ENCODE assay signal across 22 cellular contexts in genomic region chr17:64058547-64059115, GRCh38. TPM values are rescaled to one million over a fixed set of nuclear protein-coding genes. Genes with fewer than 3 reads are reported as not detected.
DNase-seq lines count a peak whose midpoint lies in the region; ATAC-seq, FAIRE-seq and TF ChIP-seq lines count a peak whose summit lies in the region.
"Had no signal": no experiment of that assay in that cellular context is flagged by ENCODE, and none has a peak within 500 bp of the region (broad histone marks: within the 10 kb centered on the region; RNA-seq: fewer than 3 reads in every experiment).

No MANE protein-coding gene starts in this region.

- H3K36me3 ChIP-seq in PC-3 (ENCODE audit: low read depth, low read length) = peaks cover 5% of the 10 kb centered on the region; the same call in 1 of the 2 replicates
- H3K36me3 ChIP-seq: cardiac muscle cell had no signal

- no peak overlapping the region for H3K4me3 ChIP-seq in PC-3 (ENCODE audit: low read length)
- H3K4me3 ChIP-seq: cardiac muscle cell, lower lobe of right lung had no signal

- no peak for ATAC-seq in PC-3
- no peak for ATAC-seq in central memory CD8-positive, alpha-beta T cell (replicated peaks; ENCODE audit: extremely low read depth, poor library complexity, severe bottlenecking)
- ATAC-seq: activated CD4-positive, CD25-positive, alpha-beta regulatory T cell treated with anti-CD3 and anti-CD28 coated beads, Interleukin-2, amount 50 U/mL, for 24 hours; activated naive CD8-positive, alpha-beta T cell treated with anti-CD3 and anti-CD28 coated beads, Interleukin-2, amount 50 U/mL, for 24 hours; esophagus mucosa; lower lobe of right lung had no signal

- BruUV-seq in PC-3 (replicated peaks; lab: Mats Ljungman, UMichigan) = no TSS peak

- no peak for FAIRE-seq in GM12891 (lab: Jason Lieb, UNC)
- FAIRE-seq: small intestine had no signal

- intact Hi-C loops in PC-3 (cut with micrococcal nuclease) = no loop called here

- H3K9me2 ChIP-seq in PC-3 (replicated peaks; ENCODE audit: low read length) = no peaks in the 10 kb centered on the region

- H3K27me3 ChIP-seq in PC-3 (ENCODE audit: low read length) = no peaks in the 10 kb centered on the region
- H3K27me3 ChIP-seq: cardiac muscle cell had no signal

- no peaks in the 10 kb centered on the region for H3F3A ChIP-seq in PC-3 (ENCODE audit: low read length, unreplicated experiment)

- H3K4me1 ChIP-seq in PC-3 (ENCODE audit: insufficient read depth, low read length) = peaks cover 45% of the 10 kb centered on the region

- peak overlapping the region; percentile 67 for H3K27ac Mint-ChIP-seq in activated naive CD4-positive, alpha-beta T cell treated with anti-CD3 and anti-CD28 coated beads, Interleukin-2, amount 10 ng/mL, durations not matched to agents 7 days and 5 days
- peak overlapping the region; percentile 44 for H3K27ac Mint-ChIP-seq in central memory CD8-positive, alpha-beta T cell (ENCODE audit: low read depth)
- H3K27ac Mint-ChIP-seq: H9 had no signal

- CTCF ChIA-PET in activated naive CD4-positive, alpha-beta T cell treated with anti-CD3 and anti-CD28 coated beads, Interleukin-2, amount 10 ng/mL, durations not matched to agents 7 days and 5 days (lab: Charles Lee) = interaction anchor here (1.1 kb wide), 2 partner anchors 29 to 75 kb away, joined by 3 read pairs; no protein-coding TSS in a partner anchor
- CTCF ChIA-PET in PC-3 (lab: Charles Lee) = interaction anchor here (0.5 to 1.5 kb wide), 3 partner anchors 28 to 75 kb away, joined by 3 to 8 read pairs (median 3); no protein-coding TSS in a partner anchor

- H3K9me3 ChIP-seq in PC-3 (ENCODE audit: low read length) = no peaks in the 10 kb centered on the region
- H3K9me3 ChIP-seq: lower lobe of right lung had no signal

- no peaks in the 10 kb centered on the region for H3K27me3 Mint-ChIP-seq in activated naive CD4-positive, alpha-beta T cell treated with anti-CD3 and anti-CD28 coated beads, Interleukin-2, amount 10 ng/mL, durations not matched to agents 7 days and 5 days
- H3K27me3 Mint-ChIP-seq in central memory CD8-positive, alpha-beta T cell = no peaks in the 10 kb centered on the region
- H3K27me3 Mint-ChIP-seq: activated naive CD8-positive, alpha-beta T cell treated with anti-CD3 and anti-CD28 coated beads, Interleukin-2, amount 50 U/mL, for 24 hours had no signal

- DNase-seq in activated naive CD4-positive, alpha-beta T cell treated with anti-CD3 and anti-CD28 coated beads, Interleukin-2, amount 10 ng/mL, durations not matched to agents 7 days and 5 days = no peak
- DNase-seq in activated naive CD4-positive, alpha-beta T cell (lab: John Stamatoyannopoulos, UW) = no peak
- DNase-seq in PC-3 (peak; percentile 22), NOMO-1 treated with dmso at 0.1 percent for 144 hours (lab: John Stamatoyannopoulos, UW; ENCODE audit: unreplicated experiment) (no peak), GM12891 (ENCODE audit: insufficient read length, low spot score) (no peak), erythroblast (lab: John Stamatoyannopoulos, UW) (no peak)
- DNase-seq in central memory CD8-positive, alpha-beta T cell (ENCODE audit: low spot score in 2 of 2) = no peak
- peak; percentile 42 for DNase-seq in stimulated activated CD8-positive, alpha-beta memory T cell treated with anti-CD3 and anti-CD28 coated beads, Interleukin-4, amount 100 ng/mL, for 48 hours
- DNase-seq: activated naive CD8-positive, alpha-beta T cell treated with anti-CD3 and anti-CD28 coated beads, Interleukin-2, amount 50 U/mL, for 24 hours; activated T-cell treated with anti-CD3 and anti-CD28 coated beads for 4 hours; COR-L47; H9; lower lobe of right lung; MV-4-11; NCI-H1930; NCI-H510A; Right ventricle myocardium superior; small intestine; stimulated activated CD4-positive, alpha-beta T cell treated with anti-CD3 and anti-CD28 coated beads, Interleukin-4, amount 100 ng/mL, for 24 hours had no signal

- H2AFZ ChIP-seq in PC-3 (ENCODE audit: low read length) = no peak overlapping the region

- peaks cover 59% of the 10 kb centered on the region for H3K4me1 Mint-ChIP-seq in activated naive CD4-positive, alpha-beta T cell treated with anti-CD3 and anti-CD28 coated beads, Interleukin-2, amount 10 ng/mL, durations not matched to agents 7 days and 5 days
- peaks cover 63% of the 10 kb centered on the region for H3K4me1 Mint-ChIP-seq in central memory CD8-positive, alpha-beta T cell

- POLR2A ChIA-PET in PC-3 (lab: Charles Lee; ENCODE audit: unreplicated experiment) = no interaction called here

- TF ChIP-seq POLR2A in GM12891 (IDR thresholded peaks at IDR 0.05; ENCODE audit: low read depth, low read length) = no peak
- TF ChIP-seq POLR2A in erythroblast (IDR thresholded peaks at IDR 0.05; ENCODE audit: low read length) = no peak

- no peaks in the 10 kb centered on the region for H3K9me3 Mint-ChIP-seq in activated naive CD4-positive, alpha-beta T cell treated with anti-CD3 and anti-CD28 coated beads, Interleukin-2, amount 10 ng/mL, durations not matched to agents 7 days and 5 days
- H3K9me3 Mint-ChIP-seq in central memory CD8-positive, alpha-beta T cell = no peaks in the 10 kb centered on the region
- H3K9me3 Mint-ChIP-seq: activated naive CD8-positive, alpha-beta T cell treated with anti-CD3 and anti-CD28 coated beads, Interleukin-2, amount 50 U/mL, for 24 hours; H9 had no signal

- no peak overlapping the region for H3K4me3 Mint-ChIP-seq in activated naive CD4-positive, alpha-beta T cell treated with anti-CD3 and anti-CD28 coated beads, Interleukin-2, amount 10 ng/mL, durations not matched to agents 7 days and 5 days
- no peak overlapping the region for H3K4me3 Mint-ChIP-seq in central memory CD8-positive, alpha-beta T cell
- H3K4me3 Mint-ChIP-seq: activated naive CD8-positive, alpha-beta T cell treated with anti-CD3 and anti-CD28 coated beads, Interleukin-2, amount 50 U/mL, for 24 hours; H9 had no signal

- TF ChIP-seq CTCF in PC-3 (conservative IDR thresholded peaks at IDR 0.05; ENCODE audit: low read depth, low read length) = no peak

- H3K9ac ChIP-seq in PC-3 (ENCODE audit: low read length) = 0 out of 2 replicates have a peak overlapping the region, but pooled peaks have one; percentile 1

- H3K27ac ChIP-seq in PC-3 (ENCODE audit: low read length) = peak overlapping the region; percentile 40
- H3K27ac ChIP-seq: cardiac muscle cell, lower lobe of right lung had no signal

- H4K20me1 ChIP-seq in PC-3 (ENCODE audit: low read length) = no peaks in the 10 kb centered on the region

- H3K79me2 ChIP-seq in PC-3 (ENCODE audit: low read length) = no peaks in the 10 kb centered on the region

- H3K4me2 ChIP-seq in PC-3 (ENCODE audit: low read length) = peak overlapping the region; percentile 20

- H3K36me3 Mint-ChIP-seq in activated naive CD4-positive, alpha-beta T cell treated with anti-CD3 and anti-CD28 coated beads, Interleukin-2, amount 10 ng/mL, durations not matched to agents 7 days and 5 days = peaks cover 78% of the 10 kb centered on the region
- peaks cover 33% of the 10 kb centered on the region for H3K36me3 Mint-ChIP-seq in central memory CD8-positive, alpha-beta T cell (ENCODE audit: insufficient read depth)

TF ChIP-seq in GM12891, 5 proteins besides CTCF, POLR2A, EP300 and RAD21:
- TF ChIP-seq SPI1 (IDR thresholded peaks at IDR 0.05; ENCODE audit: low read depth, low read length) (no peak), POLR2AphosphoS5 (IDR thresholded peaks at IDR 0.05; ENCODE audit: low read depth, low read length) (no peak), POU2F2 (IDR thresholded peaks at IDR 0.05; ENCODE audit: low read depth, low read length) (no peak), PAX5 (IDR thresholded peaks at IDR 0.05; ENCODE audit: insufficient read depth, low read length, severe bottlenecking) (no peak), TAF1 (IDR thresholded peaks at IDR 0.05; ENCODE audit: low read depth, low read length) (no peak)

RNA-seq across cellular contexts. Expression of gene ICAM2, which starts 38.2 kb away (rescaled TPM):
- not detected in 2 replicates for total RNA-seq in PC-3 (2014; rRNA removed)
- 38.2 TPM for polyA plus RNA-seq in GM12891 (2012; ENCODE audit: low read depth, missing spikeins)
- total RNA-seq: cardiac muscle cell had no signal

Comparison
In these comparisons a context has a peak if more than half of its experiments do, and no peak if none do; other contexts are left out.
1. DNase-seq: peak in PC-3 (single experiment) and stimulated activated CD8-positive, alpha-beta memory T cell treated with anti-CD3 and anti-CD28 coated beads, Interleukin-4, amount 100 ng/mL, for 48 hours (single experiment); none in activated naive CD4-positive, alpha-beta T cell treated with anti-CD3 and anti-CD28 coated beads, Interleukin-2, amount 10 ng/mL, durations not matched to agents 7 days and 5 days (single experiment), activated naive CD4-positive, alpha-beta T cell (0 of 4), central memory CD8-positive, alpha-beta T cell (0 of 2), NOMO-1 treated with dmso at 0.1 percent for 144 hours (single experiment), GM12891 (single experiment) and erythroblast (0 of 2).